1 cellular context compared by ENCODE assay signal in the genomic region with DNA sequence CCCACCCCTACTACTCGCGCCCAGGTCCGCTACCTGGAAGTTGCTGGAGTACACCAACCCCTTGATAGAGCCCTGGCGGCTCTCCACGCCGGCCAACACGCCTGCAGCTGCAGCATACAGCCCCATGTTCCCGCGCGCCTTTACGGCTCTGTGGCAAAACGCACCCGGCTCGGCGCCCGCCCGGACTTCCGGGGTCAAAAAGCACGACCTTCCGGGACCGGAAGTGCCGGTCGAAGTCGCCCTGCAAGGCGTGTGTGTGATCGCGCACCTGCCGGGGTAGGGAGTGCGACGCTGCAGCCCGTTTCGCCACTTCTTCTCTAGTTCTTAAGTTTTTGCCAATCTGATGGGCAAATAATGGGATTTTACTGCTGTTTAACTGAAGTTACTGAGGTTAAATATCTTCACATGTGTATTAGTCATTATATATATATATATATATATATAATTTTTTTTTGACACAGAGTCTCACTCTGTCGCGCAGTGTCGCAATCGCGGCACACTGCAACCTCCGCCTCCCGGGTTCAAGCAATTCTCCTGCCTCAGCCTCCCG.
A peak's percentile ranks its signal among the peaks of the same experiment; 100 is the strongest.
TF ChIP-seq lines count a peak whose summit lies in the region.

TSS of gene NSUN5 (minus strand) at position 162 of the 550 bp plus-strand sequence. CDS start at position 126, 36 bp downstream.

TF ChIP-seq in HepG2, 621 proteins besides CTCF, POLR2A, EP300 and RAD21 (continued from another document and continues in another):
- no peak for TF ChIP-seq GTF2F1 (IDR thresholded peaks at IDR 0.05; ENCODE audit: low read length)
- TF ChIP-seq ZBTB20 (CRISPR knock-in tag; IDR thresholded peaks at IDR 0.05; ENCODE audit: borderline replicate concordance, low read depth) = peak; percentile 88
- TF ChIP-seq NBN (conservative IDR thresholded peaks at IDR 0.05) = no peak
- no peak for TF ChIP-seq HNRNPUL1 (IDR thresholded peaks at IDR 0.05; ENCODE audit: low read depth, low read length)
- TF ChIP-seq SMAD1 (CRISPR knock-in tag; IDR thresholded peaks at IDR 0.05; ENCODE audit: borderline replicate concordance, low read depth) = peak; percentile 64; the same call in 1 of the 2 replicates
- TF ChIP-seq FOXM1 (CRISPR knock-in tag; IDR thresholded peaks at IDR 0.05) = no peak
- no peak for TF ChIP-seq ZNF567 (CRISPR knock-in tag; IDR thresholded peaks at IDR 0.05; ENCODE audit: borderline replicate concordance)
- no peak for TF ChIP-seq TBP (CRISPR knock-in tag; IDR thresholded peaks at IDR 0.05)
- TF ChIP-seq ARID4A (CRISPR knock-in tag; IDR thresholded peaks at IDR 0.05; ENCODE audit: borderline replicate concordance) = peak; percentile 92
- TF ChIP-seq, protein P1, sequence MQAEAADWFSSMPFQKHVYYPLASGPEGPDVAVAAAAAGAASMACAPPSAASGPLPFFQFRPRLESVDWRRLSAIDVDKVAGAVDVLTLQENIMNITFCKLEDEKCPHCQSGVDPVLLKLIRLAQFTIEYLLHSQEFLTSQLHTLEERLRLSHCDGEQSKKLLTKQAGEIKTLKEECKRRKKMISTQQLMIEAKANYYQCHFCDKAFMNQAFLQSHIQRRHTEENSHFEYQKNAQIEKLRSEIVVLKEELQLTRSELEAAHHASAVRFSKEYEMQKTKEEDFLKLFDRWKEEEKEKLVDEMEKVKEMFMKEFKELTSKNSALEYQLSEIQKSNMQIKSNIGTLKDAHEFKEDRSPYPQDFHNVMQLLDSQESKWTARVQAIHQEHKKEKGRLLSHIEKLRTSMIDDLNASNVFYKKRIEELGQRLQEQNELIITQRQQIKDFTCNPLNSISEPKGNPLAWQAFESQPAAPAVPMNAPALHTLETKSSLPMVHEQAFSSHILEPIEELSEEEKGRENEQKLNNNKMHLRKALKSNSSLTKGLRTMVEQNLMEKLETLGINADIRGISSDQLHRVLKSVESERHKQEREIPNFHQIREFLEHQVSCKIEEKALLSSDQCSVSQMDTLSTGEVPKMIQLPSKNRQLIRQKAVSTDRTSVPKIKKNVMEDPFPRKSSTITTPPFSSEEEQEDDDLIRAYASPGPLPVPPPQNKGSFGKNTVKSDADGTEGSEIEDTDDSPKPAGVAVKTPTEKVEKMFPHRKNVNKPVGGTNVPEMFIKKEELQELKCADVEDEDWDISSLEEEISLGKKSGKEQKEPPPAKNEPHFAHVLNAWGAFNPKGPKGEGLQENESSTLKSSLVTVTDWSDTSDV (CRISPR knock-in tag; IDR thresholded peaks at IDR 0.05) = no peak
- peak; percentile 96 for TF ChIP-seq GABPB1 (CRISPR knock-in tag; IDR thresholded peaks at IDR 0.05)
- no peak for TF ChIP-seq ZNF746 (CRISPR knock-in tag; IDR thresholded peaks at IDR 0.05)
- peak; percentile 61 for TF ChIP-seq ZHX2 (IDR thresholded peaks at IDR 0.05; ENCODE audit: low read depth)
- no peak for TF ChIP-seq ZHX2 (CRISPR knock-in tag; IDR thresholded peaks at IDR 0.05; ENCODE audit: borderline replicate concordance)
- peak; percentile 83 for TF ChIP-seq TMF1 (CRISPR knock-in tag; IDR thresholded peaks at IDR 0.05; ENCODE audit: low read depth)
- no peak for TF ChIP-seq ZNF720 (CRISPR knock-in tag; IDR thresholded peaks at IDR 0.05)
- peak; percentile 83 for TF ChIP-seq SPEN (CRISPR knock-in tag; IDR thresholded peaks at IDR 0.05; ENCODE audit: low read depth)
- 0 out of 2 replicates have a peak, but pooled peaks have one; percentile 30 for TF ChIP-seq SAFB2 (CRISPR knock-in tag; IDR thresholded peaks at IDR 0.05; ENCODE audit: borderline replicate concordance, low read depth)
- peak; percentile 79; the same call in 1 of the 2 replicates for TF ChIP-seq ZNF124 (CRISPR knock-in tag; IDR thresholded peaks at IDR 0.05)
- TF ChIP-seq, protein P2, sequence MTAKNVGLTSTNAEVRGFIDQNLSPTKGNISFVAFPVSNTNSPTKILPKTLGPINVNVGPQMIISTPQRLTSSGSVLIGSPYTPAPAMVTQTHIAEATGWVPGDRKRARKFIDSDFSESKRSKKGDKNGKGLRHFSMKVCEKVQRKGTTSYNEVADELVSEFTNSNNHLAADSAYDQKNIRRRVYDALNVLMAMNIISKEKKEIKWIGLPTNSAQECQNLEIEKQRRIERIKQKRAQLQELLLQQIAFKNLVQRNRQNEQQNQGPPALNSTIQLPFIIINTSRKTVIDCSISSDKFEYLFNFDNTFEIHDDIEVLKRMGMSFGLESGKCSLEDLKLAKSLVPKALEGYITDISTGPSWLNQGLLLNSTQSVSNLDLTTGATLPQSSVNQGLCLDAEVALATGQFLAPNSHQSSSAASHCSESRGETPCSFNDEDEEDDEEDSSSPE (CRISPR knock-in tag; IDR thresholded peaks at IDR 0.05) = peak; percentile 95
- peak; percentile 68; the same call in 1 of the 2 replicates for TF ChIP-seq HOXA7 (CRISPR knock-in tag; IDR thresholded peaks at IDR 0.05)
- TF ChIP-seq ARNT2 (CRISPR knock-in tag; IDR thresholded peaks at IDR 0.05; ENCODE audit: low read depth) = peak; percentile 89
- TF ChIP-seq MIER3 (CRISPR knock-in tag; IDR thresholded peaks at IDR 0.05; ENCODE audit: borderline replicate concordance) = peak; percentile 78; the same call in 1 of the 2 replicates
- TF ChIP-seq ZNF609 (CRISPR knock-in tag; IDR thresholded peaks at IDR 0.05; ENCODE audit: borderline replicate concordance) = peak; percentile 53; the same call in 1 of the 2 replicates
- no peak for TF ChIP-seq RFX5 (IDR thresholded peaks at IDR 0.05; ENCODE audit: low read depth, low read length)
- TF ChIP-seq CAMTA2 (CRISPR knock-in tag; IDR thresholded peaks at IDR 0.05; ENCODE audit: borderline replicate concordance) = no peak
- TF ChIP-seq RNF2 (conservative IDR thresholded peaks at IDR 0.05; ENCODE audit: low read depth) = peak; percentile 90
- TF ChIP-seq, protein P3, sequence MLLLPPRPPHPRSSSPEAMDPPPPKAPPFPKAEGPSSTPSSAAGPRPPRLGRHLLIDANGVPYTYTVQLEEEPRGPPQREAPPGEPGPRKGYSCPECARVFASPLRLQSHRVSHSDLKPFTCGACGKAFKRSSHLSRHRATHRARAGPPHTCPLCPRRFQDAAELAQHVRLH (CRISPR knock-in tag; IDR thresholded peaks at IDR 0.05; ENCODE audit: borderline replicate concordance, low read depth) = peak; percentile 98; the same call in 1 of the 2 replicates
- TF ChIP-seq PBX2 (CRISPR knock-in tag; IDR thresholded peaks at IDR 0.05) = no peak
- TF ChIP-seq ZNF569 (CRISPR knock-in tag; IDR thresholded peaks at IDR 0.05; ENCODE audit: borderline replicate concordance) = no peak; the same call in 1 of the 2 replicates
- TF ChIP-seq ZNF382 (CRISPR knock-in tag; IDR thresholded peaks at IDR 0.05; ENCODE audit: borderline replicate concordance) = no peak
- TF ChIP-seq HNRNPLL (IDR thresholded peaks at IDR 0.05; ENCODE audit: low read depth, low read length, poor library complexity, severe bottlenecking) = peak; percentile 35
- no peak for TF ChIP-seq MAFG (CRISPR knock-in tag; IDR thresholded peaks at IDR 0.05)
- no peak for TF ChIP-seq JARID2 (CRISPR knock-in tag; IDR thresholded peaks at IDR 0.05; ENCODE audit: insufficient replicate concordance)
- no peak for TF ChIP-seq ZNF383 (CRISPR knock-in tag; IDR thresholded peaks at IDR 0.05; ENCODE audit: borderline replicate concordance)
- TF ChIP-seq ZSCAN29 (CRISPR knock-in tag; conservative IDR thresholded peaks at IDR 0.05) = peak; percentile 71; the same call in 1 of the 2 replicates
- TF ChIP-seq THYN1 (CRISPR knock-in tag; IDR thresholded peaks at IDR 0.05; ENCODE audit: borderline replicate concordance, low read depth) = no peak
